ENCODE assay signal across 1 cellular context in genomic region chr13:44449999-44450821, GRCh38.
TF ChIP-seq lines count a peak whose summit lies in the region.

No MANE protein-coding gene starts in this region.

TF ChIP-seq in HepG2, 621 proteins besides CTCF, POLR2A, EP300 and RAD21 (continued from another document and continues in another):
- TF ChIP-seq ZNF318 (CRISPR knock-in tag; IDR thresholded peaks at IDR 0.05) (no peak), SIN3A (IDR thresholded peaks at IDR 0.05; ENCODE audit: borderline replicate concordance, low read depth, low read length) (no peak), GLMP (CRISPR knock-in tag; IDR thresholded peaks at IDR 0.05; ENCODE audit: borderline replicate concordance) (no peak), FOXO1 (CRISPR knock-in tag; IDR thresholded peaks at IDR 0.05) (0 out of 2 replicates have a peak, but pooled peaks have one; percentile 12), MEIS2 (CRISPR knock-in tag; IDR thresholded peaks at IDR 0.05) (no peak), ZNF142 (CRISPR knock-in tag; IDR thresholded peaks at IDR 0.05) (no peak), ZMYM4 (CRISPR knock-in tag; IDR thresholded peaks at IDR 0.05) (peak; percentile 64), GMEB2 (CRISPR knock-in tag; IDR thresholded peaks at IDR 0.05; ENCODE audit: low read depth) (no peak), HOXA3 (CRISPR knock-in tag; IDR thresholded peaks at IDR 0.05) (0 out of 2 replicates have a peak, but pooled peaks have one; percentile 12), AGO1 (IDR thresholded peaks at IDR 0.05; ENCODE audit: low read depth, low read length, poor library complexity, severe bottlenecking) (no peak), ZNF543 (CRISPR knock-in tag; IDR thresholded peaks at IDR 0.05) (no peak), ZBTB34 (CRISPR knock-in tag; IDR thresholded peaks at IDR 0.05) (peak; percentile 77; the same call in 1 of the 2 replicates), CBX2 (IDR thresholded peaks at IDR 0.05; ENCODE audit: low read depth, low read length) (no peak), CBX2 (CRISPR knock-in tag; IDR thresholded peaks at IDR 0.05; ENCODE audit: low read depth) (no peak), ZFP91 (CRISPR knock-in tag; IDR thresholded peaks at IDR 0.05; ENCODE audit: borderline replicate concordance) (no peak), ZNF574 (CRISPR knock-in tag; IDR thresholded peaks at IDR 0.05) (no peak), ESRRA (CRISPR knock-in tag; IDR thresholded peaks at IDR 0.05; ENCODE audit: low read depth) (peak; percentile 67; the same call in 1 of the 2 replicates), TMF1 (CRISPR knock-in tag; IDR thresholded peaks at IDR 0.05; ENCODE audit: low read depth) (no peak), SNAPC4 (CRISPR knock-in tag; IDR thresholded peaks at IDR 0.05) (no peak), ZNF570 (CRISPR knock-in tag; IDR thresholded peaks at IDR 0.05; ENCODE audit: borderline replicate concordance) (no peak)
